17 cellular contexts compared by ENCODE assay signal in genomic region chr3:98705694-98706093, GRCh38. TPM values are rescaled to one million over a fixed set of nuclear protein-coding genes. Genes with fewer than 3 reads are reported as not detected.
DNase-seq lines count a peak whose midpoint lies in the region; ATAC-seq and TF ChIP-seq lines count a peak whose summit lies in the region.
"Had no signal": no experiment of that assay in that cellular context is flagged by ENCODE, and none has a peak within 500 bp of the region (broad histone marks: within the 10 kb centered on the region; RNA-seq: fewer than 3 reads in every experiment).

No MANE protein-coding gene starts in this region.

- H3K4me1 Mint-ChIP-seq in H9: peaks cover 13 to 26% of the 10 kb centered on the region in 2 experiments
- no peaks in the 10 kb centered on the region for H3K4me1 Mint-ChIP-seq in stimulated activated effector memory CD8-positive, alpha-beta T cell treated with anti-CD3 and anti-CD28 coated beads, Interleukin-12 subunit alpha, Interleukin-12 subunit beta, amount 100 ng/mL, for 72 hours
- H3K4me1 Mint-ChIP-seq: activated naive CD4-positive, alpha-beta T cell treated with anti-CD3 and anti-CD28 coated beads, Interleukin-2, amount 50 U/mL, for 24 hours had no signal

- no peak overlapping the region for H2BK120ac ChIP-seq in H9 (ENCODE audit: low read depth, low read length, poor library complexity, severe bottlenecking)

- no peaks in the 10 kb centered on the region for H3K27me3 Mint-ChIP-seq in H9 (ENCODE audit: low read depth)

- WGBS in H9 (ENCODE audit: extremely low coverage, insufficient read length, low lambda C conversion rate): no CpG with 5 or more reads among the region's 1 CpG

- H4K91ac ChIP-seq in H9 (ENCODE audit: insufficient read length, low read depth, low read length): no peak overlapping the region

- DNase-seq in AG04450 (ENCODE audit: low read depth, low spot score) (no peak), H9 (no peak), PC-9 (peak in 1 of 2 experiments; percentile 33), fibroblast of villous mesenchyme (ENCODE audit: low read depth) (no peak), tibial artery (no peak)
- no peak for DNase-seq in stimulated activated effector memory CD8-positive, alpha-beta T cell treated with anti-CD3 and anti-CD28 coated beads, Interleukin-12 subunit alpha, Interleukin-12 subunit beta, amount 100 ng/mL, for 72 hours (ENCODE audit: low spot score in 2 of 2)
- DNase-seq: cerebellar nuclear complex; NCI-H187 treated with DMSO at 0.1 percent for 48 hours; stimulated activated CD8-positive, alpha-beta memory T cell treated with anti-CD3 and anti-CD28 coated beads, Interleukin-4, amount 100 ng/mL, for 48 hours had no signal

- peak overlapping the region in 1 of 3 experiments; percentile 3; a peak in 1 of 7 replicates for H3K27ac Mint-ChIP-seq in H9
- H3K27ac Mint-ChIP-seq in stimulated activated effector memory CD8-positive, alpha-beta T cell treated with anti-CD3 and anti-CD28 coated beads, Interleukin-12 subunit alpha, Interleukin-12 subunit beta, amount 100 ng/mL, for 72 hours: no peak overlapping the region
- H3K27ac Mint-ChIP-seq: activated naive CD4-positive, alpha-beta T cell treated with anti-CD3 and anti-CD28 coated beads, Interleukin-2, amount 50 U/mL, for 24 hours; B cell had no signal

- H3K23me2 ChIP-seq in H9 (ENCODE audit: insufficient read length, low read depth, low read length, poor library complexity, severe bottlenecking): no peaks in the 10 kb centered on the region

- no peak overlapping the region for H3K27ac ChIP-seq in AG04450 (ENCODE audit: low read depth, low read length)
- no peak overlapping the region for H3K27ac ChIP-seq in H9 (ENCODE audit: insufficient read length, low read depth, low read length)
- no peak overlapping the region for H3K27ac ChIP-seq in PC-9
- H3K27ac ChIP-seq in tibial artery: no peak overlapping the region
- H3K27ac ChIP-seq: esophagus muscularis mucosa, prostate gland, SJSA1, VCaP had no signal

- no peak overlapping the region for H3K9ac ChIP-seq in H9 (ENCODE audit: extremely low read depth, insufficient read length, low read length)

- H3K4me1 ChIP-seq in H9 (ENCODE audit: insufficient read depth, low read length) (peaks cover 6% of the 10 kb centered on the region; the same call in 1 of the 2 replicates), PC-9 (replicated peaks; ENCODE audit: insufficient read depth) (0 out of 2 replicates have a peak, but pooled peaks cover 5% of the 10 kb centered on the region), tibial artery (peaks cover 0 to 10% (median 0%) of the 10 kb centered on the region in 4 donors)
- H3K4me1 ChIP-seq: prostate gland, SJSA1 had no signal

- H3K4me2 ChIP-seq in H9 (ENCODE audit: insufficient read depth, insufficient read length, low read length): no peak overlapping the region
- H3K4me2 ChIP-seq in PC-9: no peak overlapping the region

- H3K4me3 ChIP-seq in AG04450 (ENCODE audit: low read depth, low read length) (no peak overlapping the region), PC-9 (no peak overlapping the region), fibroblast of villous mesenchyme (ENCODE audit: low read depth, low read length) (no peak overlapping the region), tibial artery (no peak overlapping the region)
- H3K4me3 ChIP-seq: esophagus muscularis mucosa, prostate gland, SJSA1 had no signal

- no peaks in the 10 kb centered on the region for H3K79me1 ChIP-seq in H9 (ENCODE audit: insufficient read depth, low read depth, low read length, poor library complexity, severe bottlenecking)

- no peak for ATAC-seq in HG02840 (IDR thresholded peaks at IDR 0.05; ENCODE audit: low FRiP score, unreplicated experiment)
- ATAC-seq in stimulated activated effector memory CD8-positive, alpha-beta T cell treated with anti-CD3 and anti-CD28 coated beads, Interleukin-12 subunit alpha, Interleukin-12 subunit beta, amount 100 ng/mL, for 72 hours: no peak
- ATAC-seq in GM19452 (IDR thresholded peaks at IDR 0.05; ENCODE audit: unreplicated experiment): no peak

- no peak overlapping the region for H2BK15ac ChIP-seq in H9 (ENCODE audit: low read depth, low read length)

- H4K5ac ChIP-seq in H9 (ENCODE audit: insufficient read length, low read depth, low read length): no peak overlapping the region

- TF ChIP-seq CTCF in AG04450 (IDR thresholded peaks at IDR 0.05; ENCODE audit: low read depth, low read length) (0 out of 2 replicates have a peak, but pooled peaks have one; percentile 8), H9 (conservative IDR thresholded peaks at IDR 0.05) (peak; percentile 30; the same call in 1 of the 3 replicates), PC-9 (conservative IDR thresholded peaks at IDR 0.05) (peak; percentile 48; the same call in 1 of the 2 replicates), fibroblast of villous mesenchyme (IDR thresholded peaks at IDR 0.05; ENCODE audit: insufficient read depth, low read depth, low read length) (peak; percentile 19), tibial artery (IDR thresholded peaks at IDR 0.05) (peak in 1 of 2 experiments; percentile 9)

- no peak overlapping the region for H3K18ac ChIP-seq in H9 (ENCODE audit: insufficient read length, low read depth, low read length)

- H2BK5ac ChIP-seq in H9 (ENCODE audit: insufficient read length, low read length): no peak overlapping the region

- H2AK5ac ChIP-seq in H9 (ENCODE audit: insufficient read length, low read length): no peak overlapping the region

- H3K27me3 ChIP-seq in AG04450 (ENCODE audit: control insufficient read depth, insufficient read depth, low read length) (no peaks in the 10 kb centered on the region), H9 (ENCODE audit: insufficient read depth, low read length) (no peaks in the 10 kb centered on the region), PC-9 (ENCODE audit: insufficient read depth, low read depth) (no peaks in the 10 kb centered on the region), tibial artery (no peaks in the 10 kb centered on the region)
- H3K27me3 ChIP-seq: esophagus muscularis mucosa, SJSA1 had no signal

- H2BK20ac ChIP-seq in H9 (ENCODE audit: low read depth, low read length, poor library complexity, severe bottlenecking): no peak overlapping the region

- no peak overlapping the region for H3K14ac ChIP-seq in H9 (ENCODE audit: insufficient read depth, low read length)

- no peak overlapping the region for H3K23ac ChIP-seq in H9 (ENCODE audit: insufficient read length, low read depth, low read length)

- CTCF ChIA-PET in AG04450 (lab: Charles Lee) (interaction anchor here (2.0 to 2.6 kb wide), 2 partner anchors 104 to 108 kb away, joined by 8 to 13 read pairs; no protein-coding TSS in a partner anchor), PC-9 (lab: Charles Lee) (no interaction called here)

- H3K4ac ChIP-seq in H9 (ENCODE audit: low read depth, low read length): no peak overlapping the region

- H3K79me2 ChIP-seq in H9 (ENCODE audit: insufficient read depth, low read length): no peaks in the 10 kb centered on the region
- no peaks in the 10 kb centered on the region for H3K79me2 ChIP-seq in PC-9 (ENCODE audit: low read depth)

- no peak overlapping the region for H3K4me3 Mint-ChIP-seq in H9
- no peak overlapping the region for H3K4me3 Mint-ChIP-seq in stimulated activated effector memory CD8-positive, alpha-beta T cell treated with anti-CD3 and anti-CD28 coated beads, Interleukin-12 subunit alpha, Interleukin-12 subunit beta, amount 100 ng/mL, for 72 hours
- H3K4me3 Mint-ChIP-seq: activated naive CD4-positive, alpha-beta T cell treated with anti-CD3 and anti-CD28 coated beads, Interleukin-2, amount 50 U/mL, for 24 hours; B cell had no signal

- H4K8ac ChIP-seq in H9 (replicated peaks; ENCODE audit: insufficient read length, low read depth, low read length): no peak overlapping the region

- no peak overlapping the region for H3T11ph ChIP-seq in H9 (ENCODE audit: low read length)

- H4K20me1 ChIP-seq in H9 (ENCODE audit: control insufficient read depth, insufficient read depth, insufficient read length) (no peaks in the 10 kb centered on the region), PC-9 (ENCODE audit: insufficient read depth) (no peaks in the 10 kb centered on the region)

- no peak overlapping the region for H2BK12ac ChIP-seq in H9 (ENCODE audit: insufficient read length, low read depth, low read length)

- no peaks in the 10 kb centered on the region; a peak in 1 of 5 replicates for H3K9me3 Mint-ChIP-seq in H9
- H3K9me3 Mint-ChIP-seq in stimulated activated effector memory CD8-positive, alpha-beta T cell treated with anti-CD3 and anti-CD28 coated beads, Interleukin-12 subunit alpha, Interleukin-12 subunit beta, amount 100 ng/mL, for 72 hours: no peaks in the 10 kb centered on the region
- H3K9me3 Mint-ChIP-seq: activated naive CD4-positive, alpha-beta T cell treated with anti-CD3 and anti-CD28 coated beads, Interleukin-2, amount 50 U/mL, for 24 hours had no signal

- no peak overlapping the region for H2AFZ ChIP-seq in H9 (ENCODE audit: low read length)
- no peak overlapping the region for H2AFZ ChIP-seq in PC-9

- no peaks in the 10 kb centered on the region for H3K36me3 ChIP-seq in PC-9 (ENCODE audit: low read depth)
- H3K36me3 ChIP-seq in tibial artery: no peaks in the 10 kb centered on the region
- H3K36me3 ChIP-seq: esophagus muscularis mucosa, prostate gland, SJSA1 had no signal

- intact Hi-C loops in PC-9 (cut with micrococcal nuclease; ENCODE audit: unreplicated experiment): no loop called here
- intact Hi-C loops in tibial artery (cut with DNase I; ENCODE audit: low total_unique reads): no loop called here

- POLR2A ChIA-PET in AG04450 (lab: Yijun Ruan, JAX): no interaction called here
- POLR2A ChIA-PET in PC-9 (lab: Charles Lee; ENCODE audit: unreplicated experiment): no interaction called here

- no peaks in the 10 kb centered on the region for H3F3A ChIP-seq in PC-9 (ENCODE audit: insufficient read depth, low read depth)

- H3K9me2 ChIP-seq in PC-9 (ENCODE audit: insufficient read depth): no peaks in the 10 kb centered on the region

- no TSS peak for BruUV-seq in PC-9 (replicated peaks; lab: Mats Ljungman, UMichigan)

- H3K36me3 Mint-ChIP-seq in H9 (ENCODE audit: insufficient read depth in 1 of 3, low read depth in 3 of 3): no peaks in the 10 kb centered on the region
- no peaks in the 10 kb centered on the region for H3K36me3 Mint-ChIP-seq in stimulated activated effector memory CD8-positive, alpha-beta T cell treated with anti-CD3 and anti-CD28 coated beads, Interleukin-12 subunit alpha, Interleukin-12 subunit beta, amount 100 ng/mL, for 72 hours
- H3K36me3 Mint-ChIP-seq: activated naive CD4-positive, alpha-beta T cell treated with anti-CD3 and anti-CD28 coated beads, Interleukin-2, amount 50 U/mL, for 24 hours had no signal

- no peak overlapping the region for H3K56ac ChIP-seq in H9 (ENCODE audit: insufficient read length, low read depth, low read length)

- H3K9me3 ChIP-seq in AG04450 (ENCODE audit: control insufficient read depth, insufficient read depth, low read length) (no peaks in the 10 kb centered on the region), H9 (ENCODE audit: control insufficient read depth, low read depth, low read length) (no peaks in the 10 kb centered on the region), PC-9 (ENCODE audit: insufficient read depth, low read depth) (no peaks in the 10 kb centered on the region), tibial artery (no peaks in the 10 kb centered on the region)
- H3K9me3 ChIP-seq: esophagus muscularis mucosa, prostate gland, SJSA1 had no signal

RNA-seq across cellular contexts. Expression of gene ST3GAL6, which starts 57.4 kb away (rescaled TPM):
- polyA plus RNA-seq in AG04450 (2011; rRNA removed): 1.2 and 1.9 TPM in 2 replicates
- polyA minus RNA-seq in AG04450 (2011; rRNA and poly(A)+ RNA removed): 1.4 and 2.6 TPM in 2 replicates
- total RNA-seq in H9 (2021) (4.7 and 6.4 TPM in 2 replicates), PC-9 (2021) (5.4 and 6.6 TPM in 2 replicates), fibroblast of villous mesenchyme (3.9 and 5.2 TPM in 2 replicates)
- total RNA-seq: B cell, SJSA1 had no signal
